ENCODE assay signal across 24 cellular contexts in the genomic region with DNA sequence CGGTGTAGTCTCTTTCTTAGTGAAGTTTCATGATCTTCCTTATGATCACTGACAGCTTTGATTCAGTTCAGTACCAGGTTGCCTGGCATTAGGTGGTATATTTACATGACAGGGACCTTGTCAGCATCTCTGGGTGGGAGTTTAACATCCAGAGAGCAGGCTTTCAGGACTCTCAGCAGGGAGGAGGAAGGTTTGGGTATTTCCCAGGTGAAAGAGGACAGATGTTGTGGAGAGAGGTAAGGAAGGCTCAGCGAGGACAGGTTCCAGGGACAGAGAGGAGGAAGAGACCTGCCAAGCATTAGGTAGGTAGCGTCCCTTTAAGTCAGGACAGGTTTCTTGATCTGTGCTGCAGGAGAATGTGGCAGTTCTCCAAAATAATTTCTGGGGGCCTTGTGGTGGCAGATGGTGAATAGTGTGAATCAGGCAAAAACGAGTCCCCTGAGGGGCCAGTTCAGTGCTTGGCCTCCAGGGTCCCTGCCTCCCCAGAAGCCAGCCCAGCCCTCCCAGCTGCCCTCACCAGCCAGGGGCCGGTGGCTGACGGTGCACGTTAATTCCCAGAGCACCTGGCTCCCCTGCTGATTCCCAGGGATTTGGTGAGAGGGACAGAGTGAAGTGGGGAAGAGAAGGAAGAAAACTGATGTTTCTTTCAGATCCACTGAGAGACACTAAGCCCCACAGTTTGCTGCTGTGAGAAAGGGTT.
DNase-seq lines count a peak whose midpoint lies in the region; ATAC-seq, FAIRE-seq and TF ChIP-seq lines count a peak whose summit lies in the region.
"Had no signal": no experiment of that assay in that cellular context is flagged by ENCODE, and none has a peak within 500 bp of the region (broad histone marks: within the 10 kb centered on the region; RNA-seq: fewer than 3 reads in every experiment).

No MANE protein-coding gene starts in this region.

- no peaks in the 10 kb centered on the region for H3K9me3 Mint-ChIP-seq in activated T-cell treated with anti-CD3 and anti-CD28 coated beads, Interleukin-2, amount 50 U/mL, for 24 hours
- no peaks in the 10 kb centered on the region for H3K9me3 Mint-ChIP-seq in CD14-positive monocyte

- WGBS in heart left ventricle, 4 donors = 41 to 42% (median 42%) methylated on average over 7 of the region's 7 CpGs

- no peaks in the 10 kb centered on the region for H3K27me3 Mint-ChIP-seq in activated T-cell treated with anti-CD3 and anti-CD28 coated beads, Interleukin-2, amount 50 U/mL, for 24 hours
- peaks cover 0 to 3% (median 2%) of the 10 kb centered on the region in 3 donors for H3K27me3 Mint-ChIP-seq in CD14-positive monocyte (ENCODE audit: low read depth in 3 of 3)
- H3K27me3 Mint-ChIP-seq: CD4-positive, CD25-positive, alpha-beta regulatory T cell had no signal

- intact Hi-C loops in heart left ventricle (cut with DNase I) (loop anchor here in 6 of 10 donors (10.0 kb wide), 4 partner anchors 371 to 1561 kb away; no protein-coding TSS in a partner anchor), CD14-positive monocyte (cut with micrococcal nuclease) (no loop called here)

- ATAC-seq in heart left ventricle = no peak
- ATAC-seq: Panc1 had no signal

- H3K9me3 ChIP-seq in heart left ventricle = no peaks in the 10 kb centered on the region
- H3K9me3 ChIP-seq: BE2C, HAP-1, SK-N-SH had no signal

- H3K27me3 ChIP-seq in H7 (ENCODE audit: control insufficient read depth, insufficient read depth, low read length) (no peaks in the 10 kb centered on the region), bronchial epithelial cell (ENCODE audit: control insufficient read depth, insufficient read depth, low read length) (no peaks in the 10 kb centered on the region), heart left ventricle (no peaks in the 10 kb centered on the region)
- H3K27me3 ChIP-seq: BE2C had no signal

- no peak for TF ChIP-seq POLR2A in heart left ventricle (IDR thresholded peaks at IDR 0.05)

- DNase-seq in H7 = peak; percentile 46
- peak; percentile 61 for DNase-seq in NCI-H446 treated with DMSO at 0.1 percent for 48 hours (lab: John Stamatoyannopoulos, UW)
- no peak for DNase-seq in bronchial epithelial cell (ENCODE audit: low read depth)
- peak; percentile 16 for DNase-seq in iPS-NIHi11 (ENCODE audit: low spot score)
- no peak for DNase-seq in activated T-cell treated with anti-CD3 and anti-CD28 coated beads, Interleukin-2, amount 50 U/mL, for 24 hours
- no peak for DNase-seq in SW480 (ENCODE audit: low spot score)
- no peak for DNase-seq in heart left ventricle
- no peak for DNase-seq in CD14-positive monocyte (ENCODE audit: low spot score)
- DNase-seq: BE2C; CD4-positive, CD25-positive, alpha-beta regulatory T cell; COR-L47; DND-41; IMR-90; NCI-H1105; NCI-H146; NCI-H2029; NK-92 treated with Interleukin-12 subunit alpha and Interleukin-12 subunit beta, amount 100 ng/mL, for 24 hours; SIG-M5; SK-N-SH had no signal

- no peak for TF ChIP-seq CTCF in bronchial epithelial cell (IDR thresholded peaks at IDR 0.05; ENCODE audit: insufficient read depth, low read length, severe bottlenecking)
- TF ChIP-seq CTCF in heart left ventricle (IDR thresholded peaks at IDR 0.05) = no peak
- TF ChIP-seq CTCF in CD14-positive monocyte (IDR thresholded peaks at IDR 0.05) = no peak

- H3K36me3 ChIP-seq in H7 (replicated peaks; ENCODE audit: control insufficient read depth, insufficient read depth, low read length) (no peaks in the 10 kb centered on the region), bronchial epithelial cell (ENCODE audit: control insufficient read depth, insufficient read depth, low read length) (no peaks in the 10 kb centered on the region), heart left ventricle (no peaks in the 10 kb centered on the region)
- H3K36me3 ChIP-seq: BE2C, HAP-1 had no signal

- no peaks in the 10 kb centered on the region for H3K36me3 Mint-ChIP-seq in activated T-cell treated with anti-CD3 and anti-CD28 coated beads, Interleukin-2, amount 50 U/mL, for 24 hours (ENCODE audit: low read depth)
- no peaks in the 10 kb centered on the region for H3K36me3 Mint-ChIP-seq in CD14-positive monocyte
- H3K36me3 Mint-ChIP-seq: CD4-positive, CD25-positive, alpha-beta regulatory T cell had no signal

- peaks cover 0 to 21% (median 1%) of the 10 kb centered on the region in 12 donors for H3K4me1 ChIP-seq in heart left ventricle
- H3K4me1 ChIP-seq: BE2C, HAP-1 had no signal

- H3K27ac ChIP-seq in heart left ventricle = no peak overlapping the region
- H3K27ac ChIP-seq: KMS-11 had no signal

- H3K27ac Mint-ChIP-seq in activated T-cell treated with anti-CD3 and anti-CD28 coated beads, Interleukin-2, amount 50 U/mL, for 24 hours = no peak overlapping the region
- no peak overlapping the region for H3K27ac Mint-ChIP-seq in CD14-positive monocyte
- H3K27ac Mint-ChIP-seq: CD4-positive, CD25-positive, alpha-beta regulatory T cell had no signal

- peak; percentile 64 for FAIRE-seq in bronchial epithelial cell (lab: Jason Lieb, UNC)
- FAIRE-seq: G401.6, GM12892 had no signal

- no peak overlapping the region for H3K4me3 Mint-ChIP-seq in activated T-cell treated with anti-CD3 and anti-CD28 coated beads, Interleukin-2, amount 50 U/mL, for 24 hours
- no peak overlapping the region for H3K4me3 Mint-ChIP-seq in CD14-positive monocyte
- H3K4me3 Mint-ChIP-seq: CD4-positive, CD25-positive, alpha-beta regulatory T cell had no signal

- H3K4me3 ChIP-seq in H7 (ENCODE audit: insufficient read depth, low read depth, low read length) (no peak overlapping the region), bronchial epithelial cell (ENCODE audit: low read depth, low read length) (no peak overlapping the region), heart left ventricle (no peak overlapping the region)
- H3K4me3 ChIP-seq: HAP-1 had no signal

- no peaks in the 10 kb centered on the region for H3K4me1 Mint-ChIP-seq in activated T-cell treated with anti-CD3 and anti-CD28 coated beads, Interleukin-2, amount 50 U/mL, for 24 hours (ENCODE audit: low read depth)
- H3K4me1 Mint-ChIP-seq in CD14-positive monocyte = no peaks in the 10 kb centered on the region
- H3K4me1 Mint-ChIP-seq: CD4-positive, CD25-positive, alpha-beta regulatory T cell had no signal

Comparison
In these comparisons a context has a peak if more than half of its experiments do, and no peak if none do; other contexts are left out.
1. DNase-seq: peak in H7 (single experiment), NCI-H446 treated with DMSO at 0.1 percent for 48 hours (single experiment) and iPS-NIHi11 (single experiment); none in bronchial epithelial cell (single experiment), activated T-cell treated with anti-CD3 and anti-CD28 coated beads, Interleukin-2, amount 50 U/mL, for 24 hours (single experiment), SW480 (single experiment), heart left ventricle (0 of 5) and CD14-positive monocyte (single experiment).
2. intact Hi-C loops: an anchor here in heart left ventricle (10.0 kb wide); none called in CD14-positive monocyte.